Comparison of ENCODE assay signal across 7 cellular contexts in genomic region chrX:31006027-31006426, GRCh38.
"Had no signal": no experiment of that assay in that cellular context is flagged by ENCODE, and none has a peak within 500 bp of the region (broad histone marks: within the 10 kb centered on the region; RNA-seq: fewer than 3 reads in every experiment).

No MANE protein-coding gene starts in this region.

- H3K27ac ChIP-seq: GM23248 had no signal

- H3K9ac ChIP-seq: GM23248 had no signal

- H2AFZ ChIP-seq: GM23248 had no signal

- DNase-seq: GM23248, GOT3, H7, HCEC 1CT, IMR-90, KG1 had no signal

- ATAC-seq: K562 had no signal

- H3K4me3 ChIP-seq: GM23248, K562 had no signal
